In genomic region chr1:9181990-9182783, GRCh38 we compare ENCODE assay signal across 8 cellular contexts. TPM values are rescaled to one million over a fixed set of nuclear protein-coding genes. Genes with fewer than 3 reads are reported as not detected.
DNase-seq lines count a peak whose midpoint lies in the region; TF ChIP-seq lines count a peak whose summit lies in the region.

No MANE protein-coding gene starts in this region.

- in situ Hi-C loops in astrocyte of the spinal cord (cut with HindIII; ENCODE audit: low sequenced_read_pairs), result no loop called here

- H3K36me3 Mint-ChIP-seq in activated T-cell treated with anti-CD3 and anti-CD28 coated beads, Interleukin-2, amount 50 U/mL, for 24 hours (ENCODE audit: low read depth), result no peaks in the 10 kb centered on the region
- peaks cover 2% of the 10 kb centered on the region for H3K36me3 Mint-ChIP-seq in IgD-negative memory B cell

- peak overlapping the region; percentile 62 for H3K4me3 ChIP-seq in astrocyte of the spinal cord (ENCODE audit: low read depth, low read length)
- H3K4me3 ChIP-seq in spleen, result peak overlapping the region; percentile 51 to 79 (median 61)

- H3K36me3 ChIP-seq in spleen, result no peaks in the 10 kb centered on the region

- H3K4me3 Mint-ChIP-seq in activated T-cell treated with anti-CD3 and anti-CD28 coated beads, Interleukin-2, amount 50 U/mL, for 24 hours, result peak overlapping the region; percentile 79
- H3K4me3 Mint-ChIP-seq in IgD-negative memory B cell, result peak overlapping the region; percentile 81 to 95 (median 88)

- H3K4me1 ChIP-seq in spleen, result peaks cover 9 to 55% (median 37%) of the 10 kb centered on the region in 6 donors

- H3K27me3 Mint-ChIP-seq in activated T-cell treated with anti-CD3 and anti-CD28 coated beads, Interleukin-2, amount 50 U/mL, for 24 hours, result peaks cover 41% of the 10 kb centered on the region
- H3K27me3 Mint-ChIP-seq in IgD-negative memory B cell, result peaks cover 21% of the 10 kb centered on the region

- H3K27me3 ChIP-seq in spleen (replicated peaks in 1 of 7), result peaks cover 4 to 39% (median 23%) of the 10 kb centered on the region in 7 donors

- H3K4me1 Mint-ChIP-seq in activated T-cell treated with anti-CD3 and anti-CD28 coated beads, Interleukin-2, amount 50 U/mL, for 24 hours (ENCODE audit: low read depth), result peaks cover 10% of the 10 kb centered on the region
- peaks cover 15 to 20% (median 19%) of the 10 kb centered on the region in 3 donors for H3K4me1 Mint-ChIP-seq in IgD-negative memory B cell

- H3K9me3 Mint-ChIP-seq in activated T-cell treated with anti-CD3 and anti-CD28 coated beads, Interleukin-2, amount 50 U/mL, for 24 hours, result no peaks in the 10 kb centered on the region
- peaks cover 0 to 4% (median 0%) of the 10 kb centered on the region in 3 donors for H3K9me3 Mint-ChIP-seq in IgD-negative memory B cell

- no peaks in the 10 kb centered on the region for H3K9me3 ChIP-seq in spleen

- intact Hi-C loops in spleen (cut with DNase I; ENCODE audit: low total_unique reads), result no loop called here

- TF ChIP-seq POLR2A in spleen (IDR thresholded peaks at IDR 0.05), result no peak

- H3K27ac ChIP-seq in spleen, result peak overlapping the region in 5 of 8 donors; percentile 43 to 70 (median 52)

- DNase-seq in activated T-cell treated with anti-CD3 and anti-CD28 coated beads, Interleukin-2, amount 50 U/mL, for 24 hours, result no peak
- DNase-seq in activated T-cell treated with anti-CD3 and anti-CD28 coated beads, Interleukin-2, amount 50 U/mL, for 1 hour, result no peak
- peak; percentile 42 for DNase-seq in astrocyte of the spinal cord (ENCODE audit: low read depth, low spot score)
- peak; percentile 49 for DNase-seq in iPS-NIHi7 (ENCODE audit: extremely low spot score)
- DNase-seq in spleen, result peak; percentile 84
- no peak for DNase-seq in GM19240 (ENCODE audit: insufficient read length, low spot score)
- DNase-seq in SHP77 (lab: John Stamatoyannopoulos, UW), result no peak

- 2 to 4% (median 2%) methylated on average over 29 to 83 of the region's 83 CpGs for WGBS in spleen, 5 donors

- TF ChIP-seq CTCF in astrocyte of the spinal cord (IDR thresholded peaks at IDR 0.05; ENCODE audit: low read depth, low read length) (no peak), spleen (IDR thresholded peaks at IDR 0.05 in 8 of 11, conservative IDR thresholded peaks at IDR 0.05 in 3 of 11) (peak in 1 of 11 experiments; percentile 12)

- H3K27ac Mint-ChIP-seq in activated T-cell treated with anti-CD3 and anti-CD28 coated beads, Interleukin-2, amount 50 U/mL, for 24 hours, result no peak overlapping the region
- H3K27ac Mint-ChIP-seq in IgD-negative memory B cell, result no peak overlapping the region

RNA-seq across cellular contexts. Expression of gene H6PD, which starts 52.4 kb away (rescaled TPM):
- polyA plus RNA-seq in IgD-negative memory B cell (11.3 TPM), spleen (10 to 100 TPM in 1 of 3 donors, 1 to 10 TPM in 2; 4.5 to 13.9 (median 5.5) TPM)
- 10 to 100 TPM; 32.1 to 55.3 (median 37.8) TPM for total RNA-seq in spleen

RNA-seq across cellular contexts. Expression of gene GPR157, which starts 53.3 kb away (rescaled TPM):
- polyA plus RNA-seq in IgD-negative memory B cell (1.3 TPM), spleen (1 to 10 TPM; 1.2 to 2.8 (median 1.5) TPM)
- 10 to 100 TPM in 1 of 7 donors, 1 to 10 TPM in 6; 5.7 to 10.5 (median 6.8) TPM for total RNA-seq in spleen

Comparison
In these comparisons a context has a peak if more than half of its experiments do, and no peak if none do; other contexts are left out.
1. DNase-seq: peak in astrocyte of the spinal cord (single experiment), iPS-NIHi7 (single experiment) and spleen (single experiment); none in activated T-cell treated with anti-CD3 and anti-CD28 coated beads, Interleukin-2, amount 50 U/mL, for 24 hours (single experiment), activated T-cell treated with anti-CD3 and anti-CD28 coated beads, Interleukin-2, amount 50 U/mL, for 1 hour (single experiment), GM19240 (single experiment) and SHP77 (0 of 2).